ENCODE assay signal across 8 cellular contexts in genomic region chr10:69318997-69319727, GRCh38. TPM values are rescaled to one million over a fixed set of nuclear protein-coding genes. Genes with fewer than 3 reads are reported as not detected.
A peak's percentile ranks its signal among the peaks of the same experiment; 100 is the strongest.
DNase-seq lines count a peak whose midpoint lies in the region; ATAC-seq lines count a peak whose summit lies in the region.

No MANE protein-coding gene starts in this region.

- H3K79me2 ChIP-seq in Karpas-422 (ENCODE audit: low read length), result peaks cover 55% of the 10 kb centered on the region

- H3K4me3 ChIP-seq in Karpas-422 (ENCODE audit: low read length) (peak overlapping the region; percentile 78), mononuclear cell (ENCODE audit: low read length) (peak overlapping the region; percentile 98)

- peaks cover 50% of the 10 kb centered on the region for H3K4me1 ChIP-seq in Karpas-422 (ENCODE audit: low read length)
- peaks cover 50% of the 10 kb centered on the region for H3K4me1 ChIP-seq in mononuclear cell (ENCODE audit: insufficient read depth, low read length)

- no peak overlapping the region; the same call in 1 of the 2 replicates for H2AFZ ChIP-seq in Karpas-422 (ENCODE audit: low read length)

- no peaks in the 10 kb centered on the region for H3K9me2 ChIP-seq in Karpas-422 (replicated peaks; ENCODE audit: insufficient read depth, low read length)

- DNase-seq in DMS53 (lab: John Stamatoyannopoulos, UW) (peak; percentile 75), Karpas-422 (peak; percentile 85), retina (no peak)
- peak; percentile 88 for DNase-seq in activated CD8-positive, alpha-beta memory T cell treated with anti-CD3 and anti-CD28 coated beads for 24 hours
- DNase-seq in effector CD8-positive, alpha-beta T cell (lab: John Stamatoyannopoulos, UW), result peak; percentile 58
- DNase-seq in stimulated activated CD8-positive, alpha-beta memory T cell treated with anti-CD3 and anti-CD28 coated beads, Interleukin-4, amount 100 ng/mL, for 4 hours (ENCODE audit: low read depth in 2 of 2, low spot score in 1 of 2), result peak; percentile 48 to 59

- H3K9me3 ChIP-seq in Karpas-422 (ENCODE audit: low read length) (no peaks in the 10 kb centered on the region), mononuclear cell (ENCODE audit: low read depth, low read length) (no peaks in the 10 kb centered on the region)

- H3K4me2 ChIP-seq in Karpas-422 (ENCODE audit: low read depth, low read length, poor library complexity, severe bottlenecking), result peak overlapping the region; percentile 69

- peak overlapping the region; percentile 89 for H3K9ac ChIP-seq in Karpas-422 (ENCODE audit: low read length)

- H3K36me3 ChIP-seq in Karpas-422 (ENCODE audit: insufficient read depth, low read length), result no peaks in the 10 kb centered on the region

- peaks cover 22% of the 10 kb centered on the region; the same call in 1 of the 2 replicates for H4K20me1 ChIP-seq in Karpas-422 (ENCODE audit: insufficient read depth, low read depth, low read length)

- ATAC-seq in GM21526 (IDR thresholded peaks at IDR 0.05; ENCODE audit: low FRiP score, unreplicated experiment), result peak; percentile 21

- H3K27ac ChIP-seq in Karpas-422 (ENCODE audit: low read length), result peak overlapping the region; percentile 63

- no peaks in the 10 kb centered on the region for H3K27me3 ChIP-seq in Karpas-422 (ENCODE audit: low read length)
- H3K27me3 ChIP-seq in mononuclear cell (ENCODE audit: insufficient read depth, low read length), result no peaks in the 10 kb centered on the region

RNA-seq across cellular contexts. Expression of gene HK1, which starts 40.9 kb away (rescaled TPM):
- 54.6 and 86.5 TPM in 2 replicates for total RNA-seq in Karpas-422 (2014; rRNA removed; shearing (Covaris generic); ENCODE audit: low replicate concordance)
- 35.6 TPM for total RNA-seq in mononuclear cell
